In genomic region chr20:17796096-17796563, GRCh38 we compare ENCODE assay signal across 10 cellular contexts.
DNase-seq lines count a peak whose midpoint lies in the region; ATAC-seq and TF ChIP-seq lines count a peak whose summit lies in the region.
"Had no signal": no experiment of that assay in that cellular context is flagged by ENCODE, and none has a peak within 500 bp of the region (broad histone marks: within the 10 kb centered on the region; RNA-seq: fewer than 3 reads in every experiment).

No MANE protein-coding gene starts in this region.

- no peak overlapping the region for H3K4me3 ChIP-seq in fibroblast of mammary gland (ENCODE audit: control insufficient read depth, low read depth, low read length)

- ATAC-seq in GM18858 (IDR thresholded peaks at IDR 0.05; ENCODE audit: unreplicated experiment) (no peak), HG03095 (IDR thresholded peaks at IDR 0.05; ENCODE audit: unreplicated experiment) (no peak)
- ATAC-seq: activated CD8-positive, alpha-beta T cell treated with anti-CD3 and anti-CD28 coated beads, Interleukin-2, amount 10 ng/mL, durations not matched to agents 7 days and 5 days had no signal

- DNase-seq in NCI-H460 (ENCODE audit: extremely low read depth, low read depth) (peak; percentile 32), fibroblast of mammary gland (ENCODE audit: low read depth) (peak; percentile 85), mucosa of gallbladder (ENCODE audit: low spot score) (peak; percentile 52), ureter (ENCODE audit: low spot score) (peak; percentile 48), mesenteric fat pad (ENCODE audit: low spot score) (no peak)
- DNase-seq: activated CD8-positive, alpha-beta T cell treated with anti-CD3 and anti-CD28 coated beads, Interleukin-2, amount 10 ng/mL, durations not matched to agents 7 days and 5 days; endodermal cell; NCI-H1092 had no signal

- no peak for TF ChIP-seq CTCF in fibroblast of mammary gland (conservative IDR thresholded peaks at IDR 0.05; ENCODE audit: control insufficient read depth, insufficient read depth, low read depth, low read length)
